In the genomic region with DNA sequence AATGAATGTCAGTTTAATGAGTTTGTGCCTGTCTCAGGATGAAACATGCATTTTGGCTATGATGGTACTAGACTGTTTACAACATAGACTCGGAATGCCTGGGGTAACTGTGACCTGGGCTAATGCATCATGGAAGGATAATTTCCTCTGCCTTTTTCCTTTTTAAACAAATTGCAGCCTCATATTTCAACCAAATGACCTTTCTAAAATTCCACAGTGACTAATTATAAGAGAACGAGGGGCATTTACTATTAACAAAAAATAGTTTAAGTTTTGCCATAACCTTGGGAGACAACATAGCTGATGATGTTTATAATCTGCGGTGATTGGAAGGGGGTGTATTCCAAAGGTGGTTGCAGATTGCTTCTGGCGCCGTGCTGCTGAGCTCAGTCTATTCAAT, we compare ENCODE assay signal across 20 cellular contexts.
A peak's percentile ranks its signal among the peaks of the same experiment; 100 is the strongest.
DNase-seq lines count a peak whose midpoint lies in the region; ATAC-seq and TF ChIP-seq lines count a peak whose summit lies in the region.
"Had no signal": no experiment of that assay in that cellular context is flagged by ENCODE, and none has a peak within 500 bp of the region (broad histone marks: within the 10 kb centered on the region; RNA-seq: fewer than 3 reads in every experiment).

No MANE protein-coding gene starts in this region.

- H4K20me1 ChIP-seq in neural progenitor cell (ENCODE audit: low read depth), result no peaks in the 10 kb centered on the region

- no peak for TF ChIP-seq CTCF in BJ (IDR thresholded peaks at IDR 0.05; ENCODE audit: insufficient read depth, low read depth, low read length)
- TF ChIP-seq CTCF in neural progenitor cell (IDR thresholded peaks at IDR 0.05), result no peak

- no peaks in the 10 kb centered on the region for H3K9me3 ChIP-seq in neural progenitor cell (ENCODE audit: low read depth)
- H3K9me3 ChIP-seq: SJCRH30 had no signal

- no peaks in the 10 kb centered on the region for H3F3A ChIP-seq in neural progenitor cell (ENCODE audit: low read depth)

- H3K79me2 ChIP-seq in neural progenitor cell (ENCODE audit: low read depth), result no peaks in the 10 kb centered on the region

- H3K27me3 Mint-ChIP-seq in neural progenitor cell (ENCODE audit: insufficient read depth, low read depth), result no peaks in the 10 kb centered on the region
- H3K27me3 Mint-ChIP-seq: CD4-positive, CD25-positive, alpha-beta regulatory T cell had no signal

- no peaks in the 10 kb centered on the region for H3K4me1 ChIP-seq in neural progenitor cell
- H3K4me1 ChIP-seq: SJCRH30 had no signal

- ATAC-seq in HG03354 (IDR thresholded peaks at IDR 0.05; ENCODE audit: poor library complexity, severe bottlenecking, unreplicated experiment), result no peak

- H2AFZ ChIP-seq in neural progenitor cell (replicated peaks), result no peak overlapping the region

- H3K36me3 ChIP-seq in BJ (ENCODE audit: control insufficient read depth, insufficient read depth, low read length) (no peaks in the 10 kb centered on the region), neural progenitor cell (no peaks in the 10 kb centered on the region)
- H3K36me3 ChIP-seq: SJCRH30 had no signal

- H3K4me3 Mint-ChIP-seq in neural progenitor cell, result no peak overlapping the region
- H3K4me3 Mint-ChIP-seq: CD4-positive, CD25-positive, alpha-beta regulatory T cell had no signal

- H3K4me3 ChIP-seq in BJ (ENCODE audit: low read depth, low read length), result no peak overlapping the region
- H3K4me3 ChIP-seq in neural progenitor cell, result no peak overlapping the region
- H3K4me3 ChIP-seq: SJCRH30 had no signal

- H3K4me2 ChIP-seq in neural progenitor cell, result no peak overlapping the region

- POLR2A ChIA-PET in BJ (lab: Charles Lee), result interaction anchor here (0.6 kb wide), 1 partner anchor 52 kb away, joined by 5 read pairs; no protein-coding TSS in a partner anchor

- no peak overlapping the region for H3K27ac Mint-ChIP-seq in neural progenitor cell
- H3K27ac Mint-ChIP-seq: CD4-positive, CD25-positive, alpha-beta regulatory T cell had no signal

- CTCF ChIA-PET in BJ (lab: Yijun Ruan, JAX), result no interaction called here

- H3K27ac ChIP-seq in neural progenitor cell, result no peak overlapping the region
- H3K27ac ChIP-seq: RWPE1, SJCRH30 had no signal

- no peaks in the 10 kb centered on the region for H3K4me1 Mint-ChIP-seq in neural progenitor cell
- H3K4me1 Mint-ChIP-seq: CD4-positive, CD25-positive, alpha-beta regulatory T cell had no signal

- DNase-seq in BJ (ENCODE audit: low read depth) (peak; percentile 83), HS-5 (ENCODE audit: low read depth) (peak; percentile 14), fibroblast of gingiva (ENCODE audit: low read depth) (peak; percentile 60), non-pigmented ciliary epithelial cell (ENCODE audit: low read depth) (peak; percentile 24), NCI-H446 (lab: John Stamatoyannopoulos, UW) (no peak), neural progenitor cell (ENCODE audit: low spot score) (no peak)
- DNase-seq: Calu3; CD4-positive, CD25-positive, alpha-beta regulatory T cell; GDM1; H7; KG1; NCI-H1092; NCI-H1694 treated with DMSO at 0.1 percent for 48 hours; NCI-H345; NCI-H69; NK-92 treated with Interleukin-12 subunit alpha and Interleukin-12 subunit beta, amount 100 ng/mL, for 24 hours; OCI-M1; SJCRH30 had no signal

- H3K27me3 ChIP-seq in BJ (ENCODE audit: control insufficient read depth, insufficient read depth, low read length) (no peaks in the 10 kb centered on the region), neural progenitor cell (no peaks in the 10 kb centered on the region)
- H3K27me3 ChIP-seq: SJCRH30 had no signal

- H3K9ac ChIP-seq in neural progenitor cell, result no peak overlapping the region

- H3K36me3 Mint-ChIP-seq in neural progenitor cell, result no peaks in the 10 kb centered on the region
- H3K36me3 Mint-ChIP-seq: CD4-positive, CD25-positive, alpha-beta regulatory T cell had no signal

- no peaks in the 10 kb centered on the region for H3K9me3 Mint-ChIP-seq in neural progenitor cell

Comparison
In these comparisons a context has a peak if more than half of its experiments do, and no peak if none do; other contexts are left out.
1. DNase-seq: peak in BJ (single experiment), HS-5 (single experiment), fibroblast of gingiva (single experiment) and non-pigmented ciliary epithelial cell (single experiment); none in NCI-H446 (0 of 2) and neural progenitor cell (single experiment).